Comparison of ENCODE assay signal across 15 cellular contexts in the genomic region with DNA sequence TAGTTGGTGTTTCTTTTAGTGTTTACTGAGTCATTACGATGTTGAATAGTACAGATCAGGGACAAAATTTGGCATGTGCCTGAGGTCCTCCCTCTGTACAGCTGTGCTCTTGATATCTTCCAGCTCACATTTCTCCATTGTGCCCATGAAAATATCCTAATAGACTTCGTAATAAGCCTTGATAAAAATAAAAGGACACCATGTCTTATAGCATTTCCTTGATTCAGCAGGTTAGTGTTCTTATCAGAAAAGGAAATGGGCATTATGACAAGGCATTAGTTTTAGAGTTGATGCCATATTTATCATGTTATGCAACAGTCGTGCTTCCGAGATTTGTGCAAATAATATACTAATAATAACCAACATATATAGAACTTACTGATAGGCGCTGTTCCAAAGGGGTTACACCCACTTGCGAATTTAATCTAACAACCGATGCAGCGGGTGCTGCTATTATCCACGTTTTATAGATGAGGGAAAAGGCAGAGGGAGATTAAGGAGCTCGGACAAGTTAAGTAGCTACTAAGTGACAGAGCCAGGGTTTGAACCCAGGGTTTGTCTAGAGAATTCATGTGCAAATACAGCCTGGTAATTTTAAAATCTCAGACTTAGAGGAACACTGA.
"Had no signal": no experiment of that assay in that cellular context is flagged by ENCODE, and none has a peak within 500 bp of the region (broad histone marks: within the 10 kb centered on the region; RNA-seq: fewer than 3 reads in every experiment).

No MANE protein-coding gene starts in this region.

- H3K4me3 Mint-ChIP-seq: activated CD4-positive, alpha-beta memory T cell treated with anti-CD3 and anti-CD28 coated beads for 36 hours; activated naive CD8-positive, alpha-beta T cell treated with anti-CD3 and anti-CD28 coated beads for 36 hours; activated T-cell treated with anti-CD3 and anti-CD28 coated beads, Interleukin-2, amount 50 U/mL, for 4 hours; naive B cell; stimulated activated effector memory CD8-positive, alpha-beta T cell treated with anti-CD3 and anti-CD28 coated beads, Interleukin-12 subunit alpha, Interleukin-12 subunit beta, amount 100 ng/mL, for 72 hours; T-helper 2 cell treated with Interferon-gamma antibody and Interleukin-4, amounts not matched to agents 5 μg/mL and 100 μg/mL, for 36 hours had no signal

- ATAC-seq: activated T-cell treated with anti-CD3 and anti-CD28 coated beads, Interleukin-2, amount 50 U/mL, for 4 hours; stimulated activated effector memory CD8-positive, alpha-beta T cell treated with anti-CD3 and anti-CD28 coated beads, Interleukin-12 subunit alpha, Interleukin-12 subunit beta, amount 100 ng/mL, for 72 hours had no signal

- H3K36me3 Mint-ChIP-seq: activated CD4-positive, alpha-beta memory T cell treated with anti-CD3 and anti-CD28 coated beads for 36 hours; activated naive CD8-positive, alpha-beta T cell treated with anti-CD3 and anti-CD28 coated beads for 36 hours; naive B cell; stimulated activated effector memory CD8-positive, alpha-beta T cell treated with anti-CD3 and anti-CD28 coated beads, Interleukin-12 subunit alpha, Interleukin-12 subunit beta, amount 100 ng/mL, for 72 hours had no signal

- H3K4me1 Mint-ChIP-seq: naive B cell; stimulated activated effector memory CD8-positive, alpha-beta T cell treated with anti-CD3 and anti-CD28 coated beads, Interleukin-12 subunit alpha, Interleukin-12 subunit beta, amount 100 ng/mL, for 72 hours had no signal

- H3K27ac Mint-ChIP-seq: activated CD4-positive, alpha-beta memory T cell treated with anti-CD3 and anti-CD28 coated beads for 36 hours; stimulated activated effector memory CD8-positive, alpha-beta T cell treated with anti-CD3 and anti-CD28 coated beads, Interleukin-12 subunit alpha, Interleukin-12 subunit beta, amount 100 ng/mL, for 72 hours; T-helper 2 cell treated with Interferon-gamma antibody and Interleukin-4, amounts not matched to agents 5 μg/mL and 100 μg/mL, for 36 hours had no signal

- DNase-seq: activated CD4-positive, alpha-beta memory T cell treated with anti-CD3 and anti-CD28 coated beads for 36 hours; activated effector memory CD4-positive, alpha-beta T cell treated with anti-CD3 and anti-CD28 coated beads, Interleukin-2, amount 50 U/mL, for 16 hours; activated naive CD8-positive, alpha-beta T cell treated with anti-CD3 and anti-CD28 coated beads for 36 hours; activated T-cell treated with anti-CD3 and anti-CD28 coated beads, Interleukin-2, amount 50 U/mL, for 4 hours; anterior cingulate cortex; kidney; midbrain; naive B cell; retina; substantia nigra had no signal

- H3K27ac ChIP-seq: parathyroid adenoma had no signal

- H3K27me3 Mint-ChIP-seq: activated CD4-positive, alpha-beta memory T cell treated with anti-CD3 and anti-CD28 coated beads for 36 hours; activated naive CD8-positive, alpha-beta T cell treated with anti-CD3 and anti-CD28 coated beads for 36 hours had no signal

- H3K9me3 Mint-ChIP-seq: activated CD4-positive, alpha-beta memory T cell treated with anti-CD3 and anti-CD28 coated beads for 36 hours; activated naive CD8-positive, alpha-beta T cell treated with anti-CD3 and anti-CD28 coated beads for 36 hours; activated T-cell treated with anti-CD3 and anti-CD28 coated beads, Interleukin-2, amount 50 U/mL, for 4 hours; naive B cell; stimulated activated effector memory CD8-positive, alpha-beta T cell treated with anti-CD3 and anti-CD28 coated beads, Interleukin-12 subunit alpha, Interleukin-12 subunit beta, amount 100 ng/mL, for 72 hours; T-helper 2 cell treated with Interferon-gamma antibody and Interleukin-4, amounts not matched to agents 5 μg/mL and 100 μg/mL, for 36 hours had no signal

- H3K4me3 ChIP-seq: lung, skin epidermis had no signal
